ENCODE assay signal across 21 cellular contexts in the genomic region with DNA sequence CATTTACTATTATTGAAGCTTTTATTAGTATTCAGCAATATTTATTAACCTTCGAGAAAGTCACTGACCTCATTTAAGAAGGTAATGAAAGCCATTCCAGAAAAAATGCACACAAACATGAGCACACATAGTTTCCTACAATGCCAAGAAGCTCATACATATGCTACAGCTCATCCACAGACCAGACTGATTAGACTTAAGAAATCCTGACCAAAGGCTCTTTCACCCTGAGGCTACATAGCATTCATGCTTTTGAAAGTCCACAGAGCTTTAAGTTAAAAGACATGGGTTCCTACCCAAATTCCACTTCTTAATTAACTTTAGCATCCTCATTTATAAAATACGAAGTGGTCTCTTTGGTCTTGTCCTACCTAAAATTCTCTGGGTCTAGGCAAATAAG.
"Had no signal": no experiment of that assay in that cellular context is flagged by ENCODE, and none has a peak within 500 bp of the region (broad histone marks: within the 10 kb centered on the region; RNA-seq: fewer than 3 reads in every experiment).

No MANE protein-coding gene starts in this region.

- H3K9me3 ChIP-seq: ascending aorta, esophagus squamous epithelium, left ventricle myocardium inferior, mucosa of descending colon, ovary, psoas muscle, right lobe of liver, stomach, upper lobe of right lung had no signal

- H3K36me3 ChIP-seq: ascending aorta, esophagus squamous epithelium, left ventricle myocardium inferior, ovary, right lobe of liver, stomach, upper lobe of right lung had no signal

- H3K27ac ChIP-seq: ascending aorta, esophagus squamous epithelium, left ventricle myocardium inferior, ovary, psoas muscle, right lobe of liver, stomach, upper lobe of right lung had no signal

- H3K4me3 ChIP-seq: ascending aorta, esophagus squamous epithelium, left ventricle myocardium inferior, mucosa of descending colon, ovary, psoas muscle, right lobe of liver, stomach, upper lobe of right lung had no signal

- H3K27me3 ChIP-seq: ascending aorta, esophagus squamous epithelium, ovary, right lobe of liver, stomach, upper lobe of right lung had no signal

- ATAC-seq: activated CD4-positive, CD25-positive, alpha-beta regulatory T cell treated with anti-CD3 and anti-CD28 coated beads, Interleukin-2, amount 50 U/mL, for 24 hours; activated naive CD8-positive, alpha-beta T cell treated with anti-CD3 and anti-CD28 coated beads, Interleukin-2, amount 50 U/mL, for 24 hours; activated T-cell treated with anti-CD3 and anti-CD28 coated beads, Interleukin-2, amount 50 U/mL, for 4 hours; mucosa of descending colon; psoas muscle; right lobe of liver; stimulated activated effector memory CD8-positive, alpha-beta T cell treated with anti-CD3 and anti-CD28 coated beads, Interleukin-12 subunit alpha, Interleukin-12 subunit beta, amount 100 ng/mL, for 72 hours; upper lobe of right lung had no signal

- DNase-seq: activated CD4-positive, alpha-beta T cell treated with anti-CD3 and anti-CD28 coated beads, Interleukin-2, amount 50 U/mL, for 1 hour; activated CD8-positive, alpha-beta memory T cell treated with anti-CD3 and anti-CD28 coated beads, Interleukin-2, amount 50 U/mL, for 4 hours; activated naive CD4-positive, alpha-beta T cell treated with anti-CD3 and anti-CD28 coated beads, Interleukin-2, amount 10 ng/mL, durations not matched to agents 7 days and 5 days; activated naive CD8-positive, alpha-beta T cell treated with anti-CD3 and anti-CD28 coated beads, Interleukin-2, amount 50 U/mL, for 24 hours; activated T-cell treated with anti-CD3 and anti-CD28 coated beads, Interleukin-2, amount 50 U/mL, for 4 hours; dermis blood vessel endothelial cell; effector memory CD4-positive, alpha-beta T cell; esophagus squamous epithelium; kidney; left ventricle myocardium inferior; mucosa of descending colon; naive B cell; ovary; psoas muscle; right lobe of liver; stimulated activated CD4-positive, alpha-beta T cell treated with anti-CD3 and anti-CD28 coated beads, Interleukin-4, amount 100 ng/mL, for 24 hours; stomach; upper lobe of right lung had no signal

- H3K4me1 ChIP-seq: ascending aorta, esophagus squamous epithelium, left ventricle myocardium inferior, psoas muscle, right lobe of liver, stomach, upper lobe of right lung had no signal
